In genomic region chr14:31043379-31043778, GRCh38 we compare ENCODE assay signal across 2 cellular contexts.
TF ChIP-seq lines count a peak whose summit lies in the region.

No MANE protein-coding gene starts in this region.

TF ChIP-seq in HCT116, 20 proteins besides CTCF, POLR2A, EP300 and RAD21:
- TF ChIP-seq, protein P1, sequence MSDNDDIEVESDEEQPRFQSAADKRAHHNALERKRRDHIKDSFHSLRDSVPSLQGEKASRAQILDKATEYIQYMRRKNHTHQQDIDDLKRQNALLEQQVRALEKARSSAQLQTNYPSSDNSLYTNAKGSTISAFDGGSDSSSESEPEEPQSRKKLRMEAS (IDR thresholded peaks at IDR 0.05) = no peak
- TF ChIP-seq SRF (IDR thresholded peaks at IDR 0.05; ENCODE audit: low read depth) (no peak), TCF7L2 (IDR thresholded peaks at IDR 0.05; ENCODE audit: borderline replicate concordance, extremely low read depth, insufficient read depth, insufficient read length) (no peak), CEBPB (IDR thresholded peaks at IDR 0.05; ENCODE audit: low read depth) (no peak), REST (IDR thresholded peaks at IDR 0.05; ENCODE audit: low read depth) (no peak), POLR2AphosphoS5 (IDR thresholded peaks at IDR 0.05; ENCODE audit: low read depth, low read length) (no peak), EZH2 (IDR thresholded peaks at IDR 0.05) (no peak), EZH2phosphoT487 (IDR thresholded peaks at IDR 0.05; ENCODE audit: borderline replicate concordance) (no peak), SIN3A (IDR thresholded peaks at IDR 0.05; ENCODE audit: low read depth) (no peak), CBX3 (IDR thresholded peaks at IDR 0.05; ENCODE audit: low read depth) (no peak), ZFX (IDR thresholded peaks at IDR 0.05) (no peak), ZBTB33 (IDR thresholded peaks at IDR 0.05; ENCODE audit: extremely low read depth, insufficient replicate concordance, low read length) (no peak), ELF1 (IDR thresholded peaks at IDR 0.05; ENCODE audit: borderline replicate concordance, low read depth) (no peak), EGR1 (IDR thresholded peaks at IDR 0.05; ENCODE audit: low read depth) (no peak), JUND (IDR thresholded peaks at IDR 0.05) (no peak)
- TF ChIP-seq, protein P2, sequence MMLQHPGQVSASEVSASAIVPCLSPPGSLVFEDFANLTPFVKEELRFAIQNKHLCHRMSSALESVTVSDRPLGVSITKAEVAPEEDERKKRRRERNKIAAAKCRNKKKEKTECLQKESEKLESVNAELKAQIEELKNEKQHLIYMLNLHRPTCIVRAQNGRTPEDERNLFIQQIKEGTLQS (IDR thresholded peaks at IDR 0.05) = no peak

TF ChIP-seq in K562, 482 proteins besides CTCF, POLR2A, EP300 and RAD21:
- TF ChIP-seq SLC30A9 (CRISPR knock-in tag; IDR thresholded peaks at IDR 0.05) (no peak), SMARCE1 (IDR thresholded peaks at IDR 0.05) (0 out of 2 replicates have a peak, but pooled peaks have one; percentile 28), FOXM1 (IDR thresholded peaks at IDR 0.05; ENCODE audit: low read depth) (no peak), FOXM1 (CRISPR knock-in tag; IDR thresholded peaks at IDR 0.05; ENCODE audit: low read depth) (no peak), ARID1B (IDR thresholded peaks at IDR 0.05) (0 out of 2 replicates have a peak, but pooled peaks have one; percentile 27), SNIP1 (IDR thresholded peaks at IDR 0.05; ENCODE audit: low read depth) (no peak), RFX1 (IDR thresholded peaks at IDR 0.05) (no peak), DPF2 (IDR thresholded peaks at IDR 0.05) (0 out of 2 replicates have a peak, but pooled peaks have one; percentile 28), ZEB2 (IDR thresholded peaks at IDR 0.05) (0 out of 2 replicates have a peak, but pooled peaks have one; percentile 54), PHF20 (IDR thresholded peaks at IDR 0.05; ENCODE audit: partially characterized antibody) (no peak), TCF7L2 (IDR thresholded peaks at IDR 0.05; ENCODE audit: low read depth, low read length) (no peak), SMARCA4 (IDR thresholded peaks at IDR 0.05) (0 out of 2 replicates have a peak, but pooled peaks have one; percentile 24), PBX2 (CRISPR knock-in tag; IDR thresholded peaks at IDR 0.05; ENCODE audit: low read depth) (no peak), PBX2 (tag; conservative IDR thresholded peaks at IDR 0.05; ENCODE audit: low read depth) (peak; percentile 24; the same call in 1 of the 2 replicates), RFX7 (CRISPR knock-in tag; IDR thresholded peaks at IDR 0.05) (no peak), MEIS2 (IDR thresholded peaks at IDR 0.05; ENCODE audit: partially characterized antibody) (peak; percentile 65), XRCC3 (IDR thresholded peaks at IDR 0.05) (no peak)
- TF ChIP-seq, protein P3, sequence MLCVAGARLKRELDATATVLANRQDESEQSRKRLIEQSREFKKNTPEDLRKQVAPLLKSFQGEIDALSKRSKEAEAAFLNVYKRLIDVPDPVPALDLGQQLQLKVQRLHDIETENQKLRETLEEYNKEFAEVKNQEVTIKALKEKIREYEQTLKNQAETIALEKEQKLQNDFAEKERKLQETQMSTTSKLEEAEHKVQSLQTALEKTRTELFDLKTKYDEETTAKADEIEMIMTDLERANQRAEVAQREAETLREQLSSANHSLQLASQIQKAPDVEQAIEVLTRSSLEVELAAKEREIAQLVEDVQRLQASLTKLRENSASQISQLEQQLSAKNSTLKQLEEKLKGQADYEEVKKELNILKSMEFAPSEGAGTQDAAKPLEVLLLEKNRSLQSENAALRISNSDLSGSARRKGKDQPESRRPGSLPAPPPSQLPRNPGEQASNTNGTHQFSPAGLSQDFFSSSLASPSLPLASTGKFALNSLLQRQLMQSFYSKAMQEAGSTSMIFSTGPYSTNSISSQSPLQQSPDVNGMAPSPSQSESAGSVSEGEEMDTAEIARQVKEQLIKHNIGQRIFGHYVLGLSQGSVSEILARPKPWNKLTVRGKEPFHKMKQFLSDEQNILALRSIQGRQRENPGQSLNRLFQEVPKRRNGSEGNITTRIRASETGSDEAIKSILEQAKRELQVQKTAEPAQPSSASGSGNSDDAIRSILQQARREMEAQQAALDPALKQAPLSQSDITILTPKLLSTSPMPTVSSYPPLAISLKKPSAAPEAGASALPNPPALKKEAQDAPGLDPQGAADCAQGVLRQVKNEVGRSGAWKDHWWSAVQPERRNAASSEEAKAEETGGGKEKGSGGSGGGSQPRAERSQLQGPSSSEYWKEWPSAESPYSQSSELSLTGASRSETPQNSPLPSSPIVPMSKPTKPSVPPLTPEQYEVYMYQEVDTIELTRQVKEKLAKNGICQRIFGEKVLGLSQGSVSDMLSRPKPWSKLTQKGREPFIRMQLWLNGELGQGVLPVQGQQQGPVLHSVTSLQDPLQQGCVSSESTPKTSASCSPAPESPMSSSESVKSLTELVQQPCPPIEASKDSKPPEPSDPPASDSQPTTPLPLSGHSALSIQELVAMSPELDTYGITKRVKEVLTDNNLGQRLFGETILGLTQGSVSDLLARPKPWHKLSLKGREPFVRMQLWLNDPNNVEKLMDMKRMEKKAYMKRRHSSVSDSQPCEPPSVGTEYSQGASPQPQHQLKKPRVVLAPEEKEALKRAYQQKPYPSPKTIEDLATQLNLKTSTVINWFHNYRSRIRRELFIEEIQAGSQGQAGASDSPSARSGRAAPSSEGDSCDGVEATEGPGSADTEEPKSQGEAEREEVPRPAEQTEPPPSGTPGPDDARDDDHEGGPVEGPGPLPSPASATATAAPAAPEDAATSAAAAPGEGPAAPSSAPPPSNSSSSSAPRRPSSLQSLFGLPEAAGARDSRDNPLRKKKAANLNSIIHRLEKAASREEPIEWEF (CRISPR knock-in tag; IDR thresholded peaks at IDR 0.05) = no peak
- TF ChIP-seq, protein P4, sequence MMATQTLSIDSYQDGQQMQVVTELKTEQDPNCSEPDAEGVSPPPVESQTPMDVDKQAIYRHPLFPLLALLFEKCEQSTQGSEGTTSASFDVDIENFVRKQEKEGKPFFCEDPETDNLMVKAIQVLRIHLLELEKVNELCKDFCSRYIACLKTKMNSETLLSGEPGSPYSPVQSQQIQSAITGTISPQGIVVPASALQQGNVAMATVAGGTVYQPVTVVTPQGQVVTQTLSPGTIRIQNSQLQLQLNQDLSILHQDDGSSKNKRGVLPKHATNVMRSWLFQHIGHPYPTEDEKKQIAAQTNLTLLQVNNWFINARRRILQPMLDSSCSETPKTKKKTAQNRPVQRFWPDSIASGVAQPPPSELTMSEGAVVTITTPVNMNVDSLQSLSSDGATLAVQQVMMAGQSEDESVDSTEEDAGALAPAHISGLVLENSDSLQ (IDR thresholded peaks at IDR 0.05) = 0 out of 2 replicates have a peak, but pooled peaks have one; percentile 15
